24 cellular contexts compared by ENCODE assay signal in the genomic region with DNA sequence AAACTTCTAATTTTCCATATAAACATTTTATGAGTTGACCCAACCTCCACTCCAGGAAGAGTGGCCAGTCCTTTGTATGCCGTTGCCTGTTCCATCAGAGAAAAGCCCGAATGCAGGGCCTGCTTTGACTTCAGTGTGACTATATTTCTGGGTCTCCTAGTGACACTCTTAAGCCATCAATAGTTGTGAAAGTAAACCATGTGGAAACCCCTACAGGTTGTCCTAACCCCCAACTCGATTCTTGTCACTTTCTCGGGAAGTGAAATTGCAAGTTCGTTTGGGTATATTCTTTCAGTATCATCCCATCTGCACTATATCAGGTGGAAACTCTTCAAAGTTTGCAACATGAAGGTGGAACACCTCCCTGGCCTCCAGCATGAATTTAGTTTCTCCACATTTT. TPM values are rescaled to one million over a fixed set of nuclear protein-coding genes. Genes with fewer than 3 reads are reported as not detected.
"Had no signal": no experiment of that assay in that cellular context is flagged by ENCODE, and none has a peak within 500 bp of the region (broad histone marks: within the 10 kb centered on the region; RNA-seq: fewer than 3 reads in every experiment).

No MANE protein-coding gene starts in this region.

- H3K27ac Mint-ChIP-seq: mesothelial cell of epicardium had no signal

- ATAC-seq: foreskin keratinocyte, heart right ventricle, left cardiac atrium, left lung, left ventricle myocardium superior, lower lobe of right lung, mucosa of descending colon had no signal

- H3K27me3 ChIP-seq: esophagus muscularis mucosa, foreskin keratinocyte, left lung had no signal

- H3K36me3 Mint-ChIP-seq: mesothelial cell of epicardium, naive B cell had no signal

- FAIRE-seq: frontal cortex, keratinocyte had no signal

- DNase-seq: dermis blood vessel endothelial cell; dorsolateral prefrontal cortex; effector CD4-positive, alpha-beta T cell; effector memory CD4-positive, alpha-beta T cell; foreskin keratinocyte; glutamatergic neuron; head of caudate nucleus; heart right ventricle; hippocampal formation; left cardiac atrium; left lung; left ventricle myocardium superior; lower lobe of right lung; mesenchymal stem cell; mucosa of descending colon; naive B cell had no signal

- H3K27ac ChIP-seq: coronary artery, dorsolateral prefrontal cortex, esophagus muscularis mucosa, foreskin keratinocyte, heart right ventricle, left lung, lower lobe of right lung had no signal

- H3K9me3 ChIP-seq: esophagus muscularis mucosa, heart right ventricle, left lung, lower lobe of right lung, mucosa of descending colon had no signal

- H3K4me3 Mint-ChIP-seq: mesothelial cell of epicardium, naive B cell had no signal

- H3K4me3 ChIP-seq: coronary artery, dorsolateral prefrontal cortex, esophagus muscularis mucosa, heart right ventricle, left lung, lower lobe of right lung, mucosa of descending colon had no signal

- H3K4me1 Mint-ChIP-seq: mesothelial cell of epicardium, naive B cell had no signal

- H3K36me3 ChIP-seq: esophagus muscularis mucosa, heart right ventricle, left lung, lower lobe of right lung had no signal

- H3K4me1 ChIP-seq: esophagus muscularis mucosa, foreskin keratinocyte, heart right ventricle, left lung, lower lobe of right lung had no signal

RNA-seq across cellular contexts. Expression of a gene that starts 52.8 kb away (rescaled TPM):
- total RNA-seq: dermis blood vessel endothelial cell, endothelial cell of umbilical vein, glomerular endothelial cell, lung microvascular endothelial cell had no signal
- polyA plus RNA-seq: endothelial cell of umbilical vein had no signal
